ENCODE assay signal across 1 cellular context in the genomic region with DNA sequence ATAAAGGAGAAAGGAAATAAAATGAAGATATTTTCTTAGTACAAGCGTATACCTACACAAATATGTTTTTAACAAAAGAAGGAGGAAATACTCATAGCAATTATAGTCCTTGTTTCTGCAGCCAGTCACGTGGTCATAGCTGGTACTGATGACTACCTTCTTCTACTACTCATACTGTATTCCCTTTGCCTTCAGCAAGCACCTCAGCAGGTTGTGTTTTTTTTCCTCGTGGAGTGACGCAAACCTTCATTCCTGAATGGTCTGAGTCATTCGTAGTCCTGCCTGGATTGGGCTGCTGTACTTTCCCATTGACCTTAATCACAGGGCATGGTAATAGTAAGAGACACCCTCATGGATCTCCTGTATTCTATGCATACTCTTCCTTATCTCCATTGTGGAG.
TF ChIP-seq lines count a peak whose summit lies in the region.

No MANE protein-coding gene starts in this region.

TF ChIP-seq in HepG2, 621 proteins besides CTCF, POLR2A, EP300 and RAD21 (continued from another document):
- TF ChIP-seq, protein P1, sequence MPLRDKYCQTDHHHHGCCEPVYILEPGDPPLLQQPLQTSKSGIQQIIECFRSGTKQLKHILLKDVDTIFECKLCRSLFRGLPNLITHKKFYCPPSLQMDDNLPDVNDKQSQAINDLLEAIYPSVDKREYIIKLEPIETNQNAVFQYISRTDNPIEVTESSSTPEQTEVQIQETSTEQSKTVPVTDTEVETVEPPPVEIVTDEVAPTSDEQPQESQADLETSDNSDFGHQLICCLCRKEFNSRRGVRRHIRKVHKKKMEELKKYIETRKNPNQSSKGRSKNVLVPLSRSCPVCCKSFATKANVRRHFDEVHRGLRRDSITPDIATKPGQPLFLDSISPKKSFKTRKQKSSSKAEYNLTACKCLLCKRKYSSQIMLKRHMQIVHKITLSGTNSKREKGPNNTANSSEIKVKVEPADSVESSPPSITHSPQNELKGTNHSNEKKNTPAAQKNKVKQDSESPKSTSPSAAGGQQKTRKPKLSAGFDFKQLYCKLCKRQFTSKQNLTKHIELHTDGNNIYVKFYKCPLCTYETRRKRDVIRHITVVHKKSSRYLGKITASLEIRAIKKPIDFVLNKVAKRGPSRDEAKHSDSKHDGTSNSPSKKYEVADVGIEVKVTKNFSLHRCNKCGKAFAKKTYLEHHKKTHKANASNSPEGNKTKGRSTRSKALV (CRISPR knock-in tag; IDR thresholded peaks at IDR 0.05) = no peak
- peak; percentile 8; the same call in 1 of the 2 replicates for TF ChIP-seq RAD51 (IDR thresholded peaks at IDR 0.05; ENCODE audit: borderline replicate concordance)
- no peak for TF ChIP-seq NFIC (IDR thresholded peaks at IDR 0.05; ENCODE audit: low read length)
- no peak for TF ChIP-seq ZBTB3 (CRISPR knock-in tag; IDR thresholded peaks at IDR 0.05; ENCODE audit: borderline replicate concordance, low read depth)
- TF ChIP-seq FOXK1 (CRISPR knock-in tag; IDR thresholded peaks at IDR 0.05; ENCODE audit: borderline replicate concordance, low read depth) = no peak
